1 cellular context compared by ENCODE assay signal in the genomic region with DNA sequence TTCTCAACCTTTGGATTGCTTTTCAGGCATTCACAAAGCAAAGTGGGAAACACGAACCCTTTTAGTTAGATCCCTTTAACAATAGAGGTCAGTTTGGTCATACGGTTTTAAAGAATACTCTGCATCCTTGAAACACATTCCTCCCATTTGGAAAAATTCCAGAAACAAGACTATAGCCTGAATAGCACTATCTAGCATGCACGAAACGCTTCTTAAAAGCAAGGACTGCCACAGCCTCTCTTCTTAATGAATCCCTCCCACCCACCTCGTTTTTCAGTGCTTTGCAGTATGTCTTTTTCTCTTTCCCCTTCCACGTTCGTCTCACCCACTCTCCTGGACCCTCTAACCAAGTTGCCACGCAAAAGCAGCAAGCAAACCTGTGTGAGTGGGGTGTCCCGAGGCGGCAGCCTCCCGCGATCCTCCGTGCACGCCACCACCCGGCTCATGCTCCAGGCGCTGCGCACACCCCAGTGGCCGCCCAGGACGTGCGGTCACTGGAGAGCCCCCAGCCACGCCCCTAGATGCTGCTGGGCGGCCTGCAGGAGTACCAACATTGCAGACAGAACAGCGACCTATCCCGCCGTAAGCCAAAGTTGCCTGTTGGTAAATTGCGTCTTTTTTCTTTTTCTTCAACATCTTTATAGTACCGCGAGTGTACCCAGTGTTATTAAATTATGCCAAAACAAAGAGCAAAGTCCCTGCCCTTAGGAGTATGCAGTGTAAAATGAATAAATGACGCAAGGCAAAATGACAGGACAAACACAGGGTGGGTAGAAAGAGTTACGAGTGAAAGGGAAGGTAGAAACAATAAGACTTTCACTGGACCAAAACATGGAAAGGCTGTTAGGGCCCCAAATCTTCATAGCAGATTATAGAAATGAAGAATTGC.
A peak's percentile ranks its signal among the peaks of the same experiment; 100 is the strongest.
TF ChIP-seq lines count a peak whose summit lies in the region.

A gene with protein sequence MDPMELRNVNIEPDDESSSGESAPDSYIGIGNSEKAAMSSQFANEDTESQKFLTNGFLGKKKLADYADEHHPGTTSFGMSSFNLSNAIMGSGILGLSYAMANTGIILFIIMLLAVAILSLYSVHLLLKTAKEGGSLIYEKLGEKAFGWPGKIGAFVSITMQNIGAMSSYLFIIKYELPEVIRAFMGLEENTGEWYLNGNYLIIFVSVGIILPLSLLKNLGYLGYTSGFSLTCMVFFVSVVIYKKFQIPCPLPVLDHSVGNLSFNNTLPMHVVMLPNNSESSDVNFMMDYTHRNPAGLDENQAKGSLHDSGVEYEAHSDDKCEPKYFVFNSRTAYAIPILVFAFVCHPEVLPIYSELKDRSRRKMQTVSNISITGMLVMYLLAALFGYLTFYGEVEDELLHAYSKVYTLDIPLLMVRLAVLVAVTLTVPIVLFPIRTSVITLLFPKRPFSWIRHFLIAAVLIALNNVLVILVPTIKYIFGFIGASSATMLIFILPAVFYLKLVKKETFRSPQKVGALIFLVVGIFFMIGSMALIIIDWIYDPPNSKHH (minus strand): TSS at position 472 of the 889 bp plus-strand sequence. CDS start 32,926 bp downstream, outside the sequence.

TF ChIP-seq in HepG2, 621 proteins besides CTCF, POLR2A, EP300 and RAD21 (continued from another document and continues in another):
- TF ChIP-seq, protein P1, sequence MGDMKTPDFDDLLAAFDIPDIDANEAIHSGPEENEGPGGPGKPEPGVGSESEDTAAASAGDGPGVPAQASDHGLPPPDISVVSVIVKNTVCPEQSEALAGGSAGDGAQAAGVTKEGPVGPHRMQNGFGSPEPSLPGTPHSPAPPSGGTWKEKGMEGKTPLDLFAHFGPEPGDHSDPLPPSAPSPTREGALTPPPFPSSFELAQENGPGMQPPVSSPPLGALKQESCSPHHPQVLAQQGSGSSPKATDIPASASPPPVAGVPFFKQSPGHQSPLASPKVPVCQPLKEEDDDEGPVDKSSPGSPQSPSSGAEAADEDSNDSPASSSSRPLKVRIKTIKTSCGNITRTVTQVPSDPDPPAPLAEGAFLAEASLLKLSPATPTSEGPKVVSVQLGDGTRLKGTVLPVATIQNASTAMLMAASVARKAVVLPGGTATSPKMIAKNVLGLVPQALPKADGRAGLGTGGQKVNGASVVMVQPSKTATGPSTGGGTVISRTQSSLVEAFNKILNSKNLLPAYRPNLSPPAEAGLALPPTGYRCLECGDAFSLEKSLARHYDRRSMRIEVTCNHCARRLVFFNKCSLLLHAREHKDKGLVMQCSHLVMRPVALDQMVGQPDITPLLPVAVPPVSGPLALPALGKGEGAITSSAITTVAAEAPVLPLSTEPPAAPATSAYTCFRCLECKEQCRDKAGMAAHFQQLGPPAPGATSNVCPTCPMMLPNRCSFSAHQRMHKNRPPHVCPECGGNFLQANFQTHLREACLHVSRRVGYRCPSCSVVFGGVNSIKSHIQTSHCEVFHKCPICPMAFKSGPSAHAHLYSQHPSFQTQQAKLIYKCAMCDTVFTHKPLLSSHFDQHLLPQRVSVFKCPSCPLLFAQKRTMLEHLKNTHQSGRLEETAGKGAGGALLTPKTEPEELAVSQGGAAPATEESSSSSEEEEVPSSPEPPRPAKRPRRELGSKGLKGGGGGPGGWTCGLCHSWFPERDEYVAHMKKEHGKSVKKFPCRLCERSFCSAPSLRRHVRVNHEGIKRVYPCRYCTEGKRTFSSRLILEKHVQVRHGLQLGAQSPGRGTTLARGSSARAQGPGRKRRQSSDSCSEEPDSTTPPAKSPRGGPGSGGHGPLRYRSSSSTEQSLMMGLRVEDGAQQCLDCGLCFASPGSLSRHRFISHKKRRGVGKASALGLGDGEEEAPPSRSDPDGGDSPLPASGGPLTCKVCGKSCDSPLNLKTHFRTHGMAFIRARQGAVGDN (CRISPR knock-in tag; IDR thresholded peaks at IDR 0.05) = peak; percentile 90
- TF ChIP-seq, protein P2, sequence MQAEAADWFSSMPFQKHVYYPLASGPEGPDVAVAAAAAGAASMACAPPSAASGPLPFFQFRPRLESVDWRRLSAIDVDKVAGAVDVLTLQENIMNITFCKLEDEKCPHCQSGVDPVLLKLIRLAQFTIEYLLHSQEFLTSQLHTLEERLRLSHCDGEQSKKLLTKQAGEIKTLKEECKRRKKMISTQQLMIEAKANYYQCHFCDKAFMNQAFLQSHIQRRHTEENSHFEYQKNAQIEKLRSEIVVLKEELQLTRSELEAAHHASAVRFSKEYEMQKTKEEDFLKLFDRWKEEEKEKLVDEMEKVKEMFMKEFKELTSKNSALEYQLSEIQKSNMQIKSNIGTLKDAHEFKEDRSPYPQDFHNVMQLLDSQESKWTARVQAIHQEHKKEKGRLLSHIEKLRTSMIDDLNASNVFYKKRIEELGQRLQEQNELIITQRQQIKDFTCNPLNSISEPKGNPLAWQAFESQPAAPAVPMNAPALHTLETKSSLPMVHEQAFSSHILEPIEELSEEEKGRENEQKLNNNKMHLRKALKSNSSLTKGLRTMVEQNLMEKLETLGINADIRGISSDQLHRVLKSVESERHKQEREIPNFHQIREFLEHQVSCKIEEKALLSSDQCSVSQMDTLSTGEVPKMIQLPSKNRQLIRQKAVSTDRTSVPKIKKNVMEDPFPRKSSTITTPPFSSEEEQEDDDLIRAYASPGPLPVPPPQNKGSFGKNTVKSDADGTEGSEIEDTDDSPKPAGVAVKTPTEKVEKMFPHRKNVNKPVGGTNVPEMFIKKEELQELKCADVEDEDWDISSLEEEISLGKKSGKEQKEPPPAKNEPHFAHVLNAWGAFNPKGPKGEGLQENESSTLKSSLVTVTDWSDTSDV (CRISPR knock-in tag; IDR thresholded peaks at IDR 0.05) = no peak
- TF ChIP-seq, protein P3, sequence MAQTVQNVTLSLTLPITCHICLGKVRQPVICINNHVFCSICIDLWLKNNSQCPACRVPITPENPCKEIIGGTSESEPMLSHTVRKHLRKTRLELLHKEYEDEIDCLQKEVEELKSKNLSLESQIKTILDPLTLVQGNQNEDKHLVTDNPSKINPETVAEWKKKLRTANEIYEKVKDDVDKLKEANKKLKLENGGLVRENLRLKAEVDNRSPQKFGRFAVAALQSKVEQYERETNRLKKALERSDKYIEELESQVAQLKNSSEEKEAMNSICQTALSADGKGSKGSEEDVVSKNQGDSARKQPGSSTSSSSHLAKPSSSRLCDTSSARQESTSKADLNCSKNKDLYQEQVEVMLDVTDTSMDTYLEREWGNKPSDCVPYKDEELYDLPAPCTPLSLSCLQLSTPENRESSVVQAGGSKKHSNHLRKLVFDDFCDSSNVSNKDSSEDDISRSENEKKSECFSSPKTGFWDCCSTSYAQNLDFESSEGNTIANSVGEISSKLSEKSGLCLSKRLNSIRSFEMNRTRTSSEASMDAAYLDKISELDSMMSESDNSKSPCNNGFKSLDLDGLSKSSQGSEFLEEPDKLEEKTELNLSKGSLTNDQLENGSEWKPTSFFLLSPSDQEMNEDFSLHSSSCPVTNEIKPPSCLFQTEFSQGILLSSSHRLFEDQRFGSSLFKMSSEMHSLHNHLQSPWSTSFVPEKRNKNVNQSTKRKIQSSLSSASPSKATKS (CRISPR knock-in tag; IDR thresholded peaks at IDR 0.05) = no peak
- TF ChIP-seq, protein P4, sequence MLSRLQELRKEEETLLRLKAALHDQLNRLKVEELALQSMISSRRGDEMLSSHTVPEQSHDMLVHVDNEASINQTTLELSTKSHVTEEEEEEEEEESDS (CRISPR knock-in tag; IDR thresholded peaks at IDR 0.05; ENCODE audit: borderline replicate concordance) = peak; percentile 37; the same call in 1 of the 2 replicates
- TF ChIP-seq NCOA1 (CRISPR knock-in tag; IDR thresholded peaks at IDR 0.05) = no peak
- no peak for TF ChIP-seq ZNF343 (CRISPR knock-in tag; IDR thresholded peaks at IDR 0.05)
- no peak for TF ChIP-seq KAT2B (IDR thresholded peaks at IDR 0.05; ENCODE audit: borderline replicate concordance, low read depth, low read length)
- no peak for TF ChIP-seq ZKSCAN8 (CRISPR knock-in tag; IDR thresholded peaks at IDR 0.05; ENCODE audit: borderline replicate concordance)
- TF ChIP-seq NCOA2 (CRISPR knock-in tag; IDR thresholded peaks at IDR 0.05) = peak; percentile 23; the same call in 1 of the 2 replicates
- TF ChIP-seq SOX6 (IDR thresholded peaks at IDR 0.05) = no peak
- peak; percentile 75 for TF ChIP-seq SOX6 (CRISPR knock-in tag; IDR thresholded peaks at IDR 0.05)
- TF ChIP-seq, protein P5, sequence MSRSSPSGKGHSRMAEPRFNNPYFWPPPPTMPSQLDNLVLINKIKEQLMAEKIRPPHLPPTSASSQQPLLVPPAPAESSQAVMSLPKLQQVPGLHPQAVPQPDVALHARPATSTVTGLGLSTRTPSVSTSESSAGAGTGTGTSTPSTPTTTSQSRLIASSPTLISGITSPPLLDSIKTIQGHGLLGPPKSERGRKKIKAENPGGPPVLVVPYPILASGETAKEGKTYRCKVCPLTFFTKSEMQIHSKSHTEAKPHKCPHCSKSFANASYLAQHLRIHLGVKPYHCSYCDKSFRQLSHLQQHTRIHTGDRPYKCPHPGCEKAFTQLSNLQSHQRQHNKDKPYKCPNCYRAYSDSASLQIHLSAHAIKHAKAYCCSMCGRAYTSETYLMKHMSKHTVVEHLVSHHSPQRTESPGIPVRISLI (CRISPR knock-in tag; IDR thresholded peaks at IDR 0.05; ENCODE audit: borderline replicate concordance) = no peak
- 0 out of 2 replicates have a peak, but pooled peaks have one; percentile 19 for TF ChIP-seq TAF1 (CRISPR knock-in tag; IDR thresholded peaks at IDR 0.05)
- no peak for TF ChIP-seq ZFP82 (CRISPR knock-in tag; IDR thresholded peaks at IDR 0.05; ENCODE audit: borderline replicate concordance)
- TF ChIP-seq XRCC5 (optimal IDR thresholded peaks at IDR 0.05; ENCODE audit: low read length) = peak; percentile 54
- peak; percentile 92 for TF ChIP-seq POGZ (CRISPR knock-in tag; IDR thresholded peaks at IDR 0.05)
- no peak for TF ChIP-seq AKAP8 (CRISPR knock-in tag; IDR thresholded peaks at IDR 0.05)
- TF ChIP-seq, protein P6, sequence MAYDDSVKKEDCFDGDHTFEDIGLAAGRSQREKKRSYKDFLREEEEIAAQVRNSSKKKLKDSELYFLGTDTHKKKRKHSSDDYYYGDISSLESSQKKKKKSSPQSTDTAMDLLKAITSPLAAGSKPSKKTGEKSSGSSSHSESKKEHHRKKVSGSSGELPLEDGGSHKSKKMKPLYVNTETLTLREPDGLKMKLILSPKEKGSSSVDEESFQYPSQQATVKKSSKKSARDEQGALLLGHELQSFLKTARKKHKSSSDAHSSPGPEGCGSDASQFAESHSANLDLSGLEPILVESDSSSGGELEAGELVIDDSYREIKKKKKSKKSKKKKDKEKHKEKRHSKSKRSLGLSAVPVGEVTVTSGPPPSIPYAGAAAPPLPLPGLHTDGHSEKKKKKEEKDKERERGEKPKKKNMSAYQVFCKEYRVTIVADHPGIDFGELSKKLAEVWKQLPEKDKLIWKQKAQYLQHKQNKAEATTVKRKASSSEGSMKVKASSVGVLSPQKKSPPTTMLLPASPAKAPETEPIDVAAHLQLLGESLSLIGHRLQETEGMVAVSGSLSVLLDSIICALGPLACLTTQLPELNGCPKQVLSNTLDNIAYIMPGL (CRISPR knock-in tag; IDR thresholded peaks at IDR 0.05; ENCODE audit: borderline replicate concordance in 1 of 2, low read depth in 1 of 2) = peak; percentile 42 to 79; a peak in 1 of 4 replicates
- TF ChIP-seq ATRX (CRISPR knock-in tag; IDR thresholded peaks at IDR 0.05; ENCODE audit: borderline replicate concordance) = no peak
- no peak for TF ChIP-seq ZZZ3 (CRISPR knock-in tag; IDR thresholded peaks at IDR 0.05; ENCODE audit: borderline replicate concordance)
- TF ChIP-seq ZNF563 (CRISPR knock-in tag; IDR thresholded peaks at IDR 0.05) = no peak
- TF ChIP-seq, protein P7, sequence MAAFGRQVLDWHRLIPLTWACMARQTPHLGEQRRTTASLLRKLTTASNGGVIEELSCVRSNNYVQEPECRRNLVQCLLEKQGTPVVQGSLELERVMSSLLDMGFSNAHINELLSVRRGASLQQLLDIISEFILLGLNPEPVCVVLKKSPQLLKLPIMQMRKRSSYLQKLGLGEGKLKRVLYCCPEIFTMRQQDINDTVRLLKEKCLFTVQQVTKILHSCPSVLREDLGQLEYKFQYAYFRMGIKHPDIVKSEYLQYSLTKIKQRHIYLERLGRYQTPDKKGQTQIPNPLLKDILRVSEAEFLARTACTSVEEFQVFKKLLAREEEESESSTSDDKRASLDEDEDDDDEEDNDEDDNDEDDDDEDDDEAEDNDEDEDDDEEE (CRISPR knock-in tag; IDR thresholded peaks at IDR 0.05) = no peak
- TF ChIP-seq ZFX (CRISPR knock-in tag; IDR thresholded peaks at IDR 0.05; ENCODE audit: low read depth) = 0 out of 2 replicates have a peak, but pooled peaks have one; percentile 23
- TF ChIP-seq ZNF768 (CRISPR knock-in tag; IDR thresholded peaks at IDR 0.05) = no peak
- no peak for TF ChIP-seq ZNF382 (CRISPR knock-in tag; IDR thresholded peaks at IDR 0.05; ENCODE audit: borderline replicate concordance)
- TF ChIP-seq, protein P8, sequence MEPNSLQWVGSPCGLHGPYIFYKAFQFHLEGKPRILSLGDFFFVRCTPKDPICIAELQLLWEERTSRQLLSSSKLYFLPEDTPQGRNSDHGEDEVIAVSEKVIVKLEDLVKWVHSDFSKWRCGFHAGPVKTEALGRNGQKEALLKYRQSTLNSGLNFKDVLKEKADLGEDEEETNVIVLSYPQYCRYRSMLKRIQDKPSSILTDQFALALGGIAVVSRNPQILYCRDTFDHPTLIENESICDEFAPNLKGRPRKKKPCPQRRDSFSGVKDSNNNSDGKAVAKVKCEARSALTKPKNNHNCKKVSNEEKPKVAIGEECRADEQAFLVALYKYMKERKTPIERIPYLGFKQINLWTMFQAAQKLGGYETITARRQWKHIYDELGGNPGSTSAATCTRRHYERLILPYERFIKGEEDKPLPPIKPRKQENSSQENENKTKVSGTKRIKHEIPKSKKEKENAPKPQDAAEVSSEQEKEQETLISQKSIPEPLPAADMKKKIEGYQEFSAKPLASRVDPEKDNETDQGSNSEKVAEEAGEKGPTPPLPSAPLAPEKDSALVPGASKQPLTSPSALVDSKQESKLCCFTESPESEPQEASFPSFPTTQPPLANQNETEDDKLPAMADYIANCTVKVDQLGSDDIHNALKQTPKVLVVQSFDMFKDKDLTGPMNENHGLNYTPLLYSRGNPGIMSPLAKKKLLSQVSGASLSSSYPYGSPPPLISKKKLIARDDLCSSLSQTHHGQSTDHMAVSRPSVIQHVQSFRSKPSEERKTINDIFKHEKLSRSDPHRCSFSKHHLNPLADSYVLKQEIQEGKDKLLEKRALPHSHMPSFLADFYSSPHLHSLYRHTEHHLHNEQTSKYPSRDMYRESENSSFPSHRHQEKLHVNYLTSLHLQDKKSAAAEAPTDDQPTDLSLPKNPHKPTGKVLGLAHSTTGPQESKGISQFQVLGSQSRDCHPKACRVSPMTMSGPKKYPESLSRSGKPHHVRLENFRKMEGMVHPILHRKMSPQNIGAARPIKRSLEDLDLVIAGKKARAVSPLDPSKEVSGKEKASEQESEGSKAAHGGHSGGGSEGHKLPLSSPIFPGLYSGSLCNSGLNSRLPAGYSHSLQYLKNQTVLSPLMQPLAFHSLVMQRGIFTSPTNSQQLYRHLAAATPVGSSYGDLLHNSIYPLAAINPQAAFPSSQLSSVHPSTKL (CRISPR knock-in tag; IDR thresholded peaks at IDR 0.05) = peak; percentile 68
